1 cellular context compared by ENCODE assay signal in genomic region chr2:120653871-120654270, GRCh38.
TF ChIP-seq lines count a peak whose summit lies in the region.

No MANE protein-coding gene starts in this region.

TF ChIP-seq in GM23338, 12 proteins besides CTCF, POLR2A, EP300 and RAD21 (continued from another document):
- TF ChIP-seq ZNF462 (CRISPR knock-in tag; IDR thresholded peaks at IDR 0.05), result no peak
- no peak for TF ChIP-seq JUNB (IDR thresholded peaks at IDR 0.05; ENCODE audit: unreplicated experiment)
- TF ChIP-seq ZNF331 (CRISPR knock-in tag; IDR thresholded peaks at IDR 0.05; ENCODE audit: low read depth), result no peak
- TF ChIP-seq REST (IDR thresholded peaks at IDR 0.05; ENCODE audit: unreplicated experiment), result no peak
